In genomic region chr2:170369894-170370293, GRCh38 we compare ENCODE assay signal across 8 cellular contexts.
DNase-seq lines count a peak whose midpoint lies in the region; ATAC-seq, FAIRE-seq and TF ChIP-seq lines count a peak whose summit lies in the region.

No MANE protein-coding gene starts in this region.

- H4K5ac ChIP-seq in H1 (ENCODE audit: insufficient read length, low read depth, low read length) = no peak overlapping the region

- no peaks in the 10 kb centered on the region for H3K27me3 ChIP-seq in H1 (replicated peaks in 1 of 4; ENCODE audit: control insufficient read depth in 3 of 4, extremely low read depth in 1 of 4, insufficient read depth in 3 of 4, low read length in 3 of 4)
- H3K27me3 ChIP-seq in WERI-Rb-1 (ENCODE audit: insufficient read depth, low read depth, severe bottlenecking) = no peaks in the 10 kb centered on the region

- H3K23ac ChIP-seq in H1 (ENCODE audit: insufficient read length) = no peak overlapping the region

- H3K4me3 ChIP-seq in H1 (ENCODE audit: extremely low read depth in 1 of 4, insufficient read depth in 2 of 4, low read depth in 3 of 4, low read length in 4 of 4) (peak overlapping the region in 1 of 4 experiments; percentile 27; a peak in 1 of 8 replicates), retinal pigment epithelial cell (ENCODE audit: low read length) (no peak overlapping the region), WERI-Rb-1 (ENCODE audit: low read depth, low read length) (no peak overlapping the region)

- no peak overlapping the region for H2BK5ac ChIP-seq in H1 (ENCODE audit: low read depth, low read length)

- H3K18ac ChIP-seq in H1 (ENCODE audit: extremely low read depth, low read length) = no peak overlapping the region

- no peak for ATAC-seq in GM19463 (IDR thresholded peaks at IDR 0.05; ENCODE audit: unreplicated experiment)
- no peak for ATAC-seq in GM21367 (IDR thresholded peaks at IDR 0.05; ENCODE audit: unreplicated experiment)

- H3K23me2 ChIP-seq in H1 (ENCODE audit: low read depth, low read length) = peaks cover 3% of the 10 kb centered on the region

- peaks cover 0 to 16% (median 10%) of the 10 kb centered on the region in 4 experiments; a peak in 4 of 7 replicates for H3K4me1 ChIP-seq in H1 (replicated peaks in 1 of 4; ENCODE audit: control insufficient read depth in 3 of 4, insufficient read depth in 4 of 4, low read length in 3 of 4)

- POLR2A ChIA-PET in H1 (lab: Charles Lee; ENCODE audit: partially characterized antibody) = interaction anchor here (1.3 kb wide), 1 partner anchor 347 kb away, joined by 4 read pairs; no protein-coding TSS in a partner anchor

- H3K9me3 ChIP-seq in H1 (ENCODE audit: insufficient read depth in 2 of 2, low read depth in 1 of 2, low read length in 1 of 2) = no peaks in the 10 kb centered on the region
- no peaks in the 10 kb centered on the region for H3K9me3 ChIP-seq in WERI-Rb-1 (ENCODE audit: severe bottlenecking)

- no peaks in the 10 kb centered on the region for H4K20me1 ChIP-seq in H1 (replicated peaks in 1 of 2; ENCODE audit: control insufficient read depth in 1 of 2, insufficient read depth in 2 of 2, low read length in 2 of 2)

- DNase-seq in NCI-H2196 (lab: John Stamatoyannopoulos, UW; ENCODE audit: unreplicated experiment) = peak; percentile 19
- DNase-seq in NCI-H2196 treated with DMSO at 0.1 percent for 48 hours (lab: John Stamatoyannopoulos, UW; ENCODE audit: unreplicated experiment) = no peak
- DNase-seq in NCI-H510A treated with DMSO at 0.1 percent for 48 hours (lab: John Stamatoyannopoulos, UW) = peak; percentile 64
- DNase-seq in H1 (ENCODE audit: low read depth in 1 of 2, low spot score in 2 of 2) = no peak
- DNase-seq in retinal pigment epithelial cell (ENCODE audit: low read depth) = no peak
- no peak for DNase-seq in WERI-Rb-1

- no peak overlapping the region for H4K8ac ChIP-seq in H1 (ENCODE audit: extremely low read depth, insufficient read depth, low read length)

- no peak overlapping the region for H3K14ac ChIP-seq in H1 (ENCODE audit: insufficient read length)

- H2AFZ ChIP-seq in H1 (ENCODE audit: low read length) = no peak overlapping the region

- peak overlapping the region; percentile 26 to 32; a peak in 2 of 4 replicates for H3K4me2 ChIP-seq in H1 (ENCODE audit: insufficient read depth in 1 of 2, low read depth in 2 of 2, low read length in 2 of 2)

- H2BK120ac ChIP-seq in H1 (replicated peaks; ENCODE audit: low read depth, low read length) = no peak overlapping the region

- H3K36me3 ChIP-seq in H1 (ENCODE audit: control insufficient read depth in 2 of 4, insufficient read depth in 4 of 4, low read length in 3 of 4) (no peaks in the 10 kb centered on the region), WERI-Rb-1 (no peaks in the 10 kb centered on the region)

- TF ChIP-seq POLR2A in H1 (IDR thresholded peaks at IDR 0.05; ENCODE audit: control extremely low read depth in 1 of 2, low read depth in 2 of 2, low read length in 2 of 2) = no peak

- FAIRE-seq in H1 (lab: Jason Lieb, UNC) = no peak

- whole genome bisulfite sequencing in H1 (ENCODE audit: extremely low coverage in 1 of 2, insufficient coverage in 1 of 2, insufficient read length in 1 of 2, insufficient replicate concordance in 2 of 2, low coverage in 1 of 2, low lambda C conversion rate in 2 of 2, missing lambda C conversion rate in 1 of 2), 2 experiments = 27% methylated on average over 1 of the region's 1 CpG; no CpG with 5 or more reads in 1 of the 2 experiments

- no peak overlapping the region for H4K91ac ChIP-seq in H1 (replicated peaks; ENCODE audit: insufficient read length, low read length)

- H2AK5ac ChIP-seq in H1 (ENCODE audit: low read depth, low read length) = no peak overlapping the region

- H2BK15ac ChIP-seq in H1 (ENCODE audit: low read length) = no peak overlapping the region

- CTCF ChIA-PET in H1 (lab: Charles Lee; ENCODE audit: partially characterized antibody) = interaction anchor here (0.6 to 3.5 kb wide), 28 partner anchors 9 to 1743 kb away, joined by 3 to 25 read pairs (median 4); partner anchors contain the start of gene SP5

- H3K9ac ChIP-seq in H1 (replicated peaks in 1 of 4; ENCODE audit: extremely low read depth in 1 of 4, low read depth in 3 of 4, low read length in 3 of 4) = no peak overlapping the region

- TF ChIP-seq CTCF in H1 (IDR thresholded peaks at IDR 0.05; ENCODE audit: control extremely low read depth in 1 of 3, insufficient read depth in 1 of 3, low read depth in 1 of 3, low read length in 3 of 3) (no peak), retinal pigment epithelial cell (conservative IDR thresholded peaks at IDR 0.05; ENCODE audit: low read depth, low read length) (peak; percentile 30), WERI-Rb-1 (IDR thresholded peaks at IDR 0.05; ENCODE audit: low read depth, low read length) (no peak)

- TF ChIP-seq RAD21 in H1 (IDR thresholded peaks at IDR 0.05 in 1 of 2, conservative IDR thresholded peaks at IDR 0.05 in 1 of 2; ENCODE audit: low read depth in 2 of 2, low read length in 2 of 2) = no peak; a peak in 1 of 4 replicates

- no peak overlapping the region for H3K27ac ChIP-seq in H1 (ENCODE audit: low read depth, low read length)
- H3K27ac ChIP-seq in WERI-Rb-1 = no peak overlapping the region

- no peak overlapping the region for H3K56ac ChIP-seq in H1 (replicated peaks; ENCODE audit: insufficient read length, low read depth, low read length)

- H2BK20ac ChIP-seq in H1 (ENCODE audit: low read length) = no peak overlapping the region

- no peak for TF ChIP-seq EP300 in H1 (IDR thresholded peaks at IDR 0.05; ENCODE audit: borderline replicate concordance in 1 of 2, low read depth in 2 of 2, low read length in 2 of 2)

- no peaks in the 10 kb centered on the region for H3K79me2 ChIP-seq in H1 (ENCODE audit: control insufficient read depth in 1 of 2, insufficient read depth in 2 of 2, low read length in 2 of 2)

- no peak overlapping the region for H3K4ac ChIP-seq in H1 (replicated peaks; ENCODE audit: insufficient read length, low read depth, low read length)

- no peak overlapping the region for H2BK12ac ChIP-seq in H1 (ENCODE audit: low read depth, low read length)

- H3K79me1 ChIP-seq in H1 (ENCODE audit: low read depth, low read length) = no peaks in the 10 kb centered on the region

TF ChIP-seq in H1, 55 proteins besides CTCF, POLR2A, EP300 and RAD21:
- no peak for TF ChIP-seq CEBPB (IDR thresholded peaks at IDR 0.05; ENCODE audit: low read depth, low read length)
- TF ChIP-seq GTF2F1 (IDR thresholded peaks at IDR 0.05; ENCODE audit: borderline replicate concordance, low read depth, low read length) = no peak

Comparison
In these comparisons a context has a peak if more than half of its experiments do, and no peak if none do; other contexts are left out.
1. DNase-seq: peak in NCI-H2196 (single experiment) and NCI-H510A treated with DMSO at 0.1 percent for 48 hours (single experiment); none in NCI-H2196 treated with DMSO at 0.1 percent for 48 hours (single experiment), H1 (0 of 2), retinal pigment epithelial cell (single experiment) and WERI-Rb-1 (single experiment).